Comparison of ENCODE assay signal across 2 cellular contexts in the genomic region with DNA sequence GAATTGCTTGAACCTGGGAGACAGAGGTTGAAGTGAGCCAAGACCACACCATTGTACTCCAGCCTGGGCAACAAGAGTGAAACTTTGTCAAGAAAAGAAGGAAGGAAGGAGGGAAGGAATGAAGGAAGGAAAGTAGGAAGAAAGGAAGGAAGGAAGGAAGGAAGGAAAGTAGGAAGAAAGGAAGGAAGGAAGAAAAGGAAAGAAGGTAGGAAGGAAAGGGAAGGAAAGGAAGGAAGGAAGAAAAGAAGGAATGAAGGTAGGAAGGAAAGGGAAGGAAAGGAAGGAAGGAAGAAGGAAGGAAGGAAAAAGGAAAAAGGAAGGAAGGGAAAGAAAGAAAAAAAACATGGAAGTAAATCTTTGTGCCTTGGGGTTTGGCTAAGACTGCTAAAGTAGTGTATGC.
TF ChIP-seq lines count a peak whose summit lies in the region.

No MANE protein-coding gene starts in this region.

TF ChIP-seq in HEK293, 187 proteins besides CTCF, POLR2A, EP300 and RAD21 (continued from another document):
- TF ChIP-seq, protein P1, sequence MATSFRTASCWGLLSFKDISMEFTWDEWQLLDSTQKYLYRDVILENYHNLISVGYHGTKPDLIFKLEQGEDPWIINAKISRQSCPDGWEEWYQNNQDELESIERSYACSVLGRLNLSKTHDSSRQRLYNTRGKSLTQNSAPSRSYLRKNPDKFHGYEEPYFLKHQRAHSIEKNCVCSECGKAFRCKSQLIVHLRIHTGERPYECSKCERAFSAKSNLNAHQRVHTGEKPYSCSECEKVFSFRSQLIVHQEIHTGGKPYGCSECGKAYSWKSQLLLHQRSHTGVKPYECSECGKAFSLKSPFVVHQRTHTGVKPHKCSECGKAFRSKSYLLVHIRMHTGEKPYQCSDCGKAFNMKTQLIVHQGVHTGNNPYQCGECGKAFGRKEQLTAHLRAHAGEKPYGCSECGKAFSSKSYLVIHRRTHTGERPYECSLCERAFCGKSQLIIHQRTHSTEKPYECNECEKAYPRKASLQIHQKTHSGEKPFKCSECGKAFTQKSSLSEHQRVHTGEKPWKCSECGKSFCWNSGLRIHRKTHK (tag by site-specific recombination; IDR thresholded peaks at IDR 0.05), result 0 out of 2 replicates have a peak, but pooled peaks have one; percentile 10
- 0 out of 2 replicates have a peak, but pooled peaks have one; percentile 29 for TF ChIP-seq ZNF239 (tag by site-specific recombination; IDR thresholded peaks at IDR 0.05)
- TF ChIP-seq ZNF473 (tag by site-specific recombination; IDR thresholded peaks at IDR 0.05), result 0 out of 2 replicates have a peak, but pooled peaks have one; percentile 41
- TF ChIP-seq SALL2 (tag by site-specific recombination; IDR thresholded peaks at IDR 0.05; ENCODE audit: borderline replicate concordance), result 0 out of 2 replicates have a peak, but pooled peaks have one; percentile 68
- TF ChIP-seq, protein P2, sequence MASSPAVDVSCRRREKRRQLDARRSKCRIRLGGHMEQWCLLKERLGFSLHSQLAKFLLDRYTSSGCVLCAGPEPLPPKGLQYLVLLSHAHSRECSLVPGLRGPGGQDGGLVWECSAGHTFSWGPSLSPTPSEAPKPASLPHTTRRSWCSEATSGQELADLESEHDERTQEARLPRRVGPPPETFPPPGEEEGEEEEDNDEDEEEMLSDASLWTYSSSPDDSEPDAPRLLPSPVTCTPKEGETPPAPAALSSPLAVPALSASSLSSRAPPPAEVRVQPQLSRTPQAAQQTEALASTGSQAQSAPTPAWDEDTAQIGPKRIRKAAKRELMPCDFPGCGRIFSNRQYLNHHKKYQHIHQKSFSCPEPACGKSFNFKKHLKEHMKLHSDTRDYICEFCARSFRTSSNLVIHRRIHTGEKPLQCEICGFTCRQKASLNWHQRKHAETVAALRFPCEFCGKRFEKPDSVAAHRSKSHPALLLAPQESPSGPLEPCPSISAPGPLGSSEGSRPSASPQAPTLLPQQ (tag by site-specific recombination; IDR thresholded peaks at IDR 0.05), result no peak
- 0 out of 2 replicates have a peak, but pooled peaks have one; percentile 30 for TF ChIP-seq ZNF157 (tag by site-specific recombination; IDR thresholded peaks at IDR 0.05)
- TF ChIP-seq, protein P3, sequence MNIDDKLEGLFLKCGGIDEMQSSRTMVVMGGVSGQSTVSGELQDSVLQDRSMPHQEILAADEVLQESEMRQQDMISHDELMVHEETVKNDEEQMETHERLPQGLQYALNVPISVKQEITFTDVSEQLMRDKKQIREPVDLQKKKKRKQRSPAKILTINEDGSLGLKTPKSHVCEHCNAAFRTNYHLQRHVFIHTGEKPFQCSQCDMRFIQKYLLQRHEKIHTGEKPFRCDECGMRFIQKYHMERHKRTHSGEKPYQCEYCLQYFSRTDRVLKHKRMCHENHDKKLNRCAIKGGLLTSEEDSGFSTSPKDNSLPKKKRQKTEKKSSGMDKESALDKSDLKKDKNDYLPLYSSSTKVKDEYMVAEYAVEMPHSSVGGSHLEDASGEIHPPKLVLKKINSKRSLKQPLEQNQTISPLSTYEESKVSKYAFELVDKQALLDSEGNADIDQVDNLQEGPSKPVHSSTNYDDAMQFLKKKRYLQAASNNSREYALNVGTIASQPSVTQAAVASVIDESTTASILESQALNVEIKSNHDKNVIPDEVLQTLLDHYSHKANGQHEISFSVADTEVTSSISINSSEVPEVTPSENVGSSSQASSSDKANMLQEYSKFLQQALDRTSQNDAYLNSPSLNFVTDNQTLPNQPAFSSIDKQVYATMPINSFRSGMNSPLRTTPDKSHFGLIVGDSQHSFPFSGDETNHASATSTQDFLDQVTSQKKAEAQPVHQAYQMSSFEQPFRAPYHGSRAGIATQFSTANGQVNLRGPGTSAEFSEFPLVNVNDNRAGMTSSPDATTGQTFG (tag by site-specific recombination; IDR thresholded peaks at IDR 0.05; ENCODE audit: borderline replicate concordance), result peak; percentile 83
- TF ChIP-seq ZNF302 (tag by site-specific recombination; IDR thresholded peaks at IDR 0.05; ENCODE audit: low read depth), result no peak

TF ChIP-seq in WTC11, 78 proteins besides CTCF, POLR2A, EP300 and RAD21 (continued from another document):
- TF ChIP-seq ZNF512 (CRISPR knock-in tag; IDR thresholded peaks at IDR 0.05; ENCODE audit: borderline replicate concordance), result peak; percentile 66; the same call in 1 of the 2 replicates
